8 cellular contexts compared by ENCODE assay signal in the genomic region with DNA sequence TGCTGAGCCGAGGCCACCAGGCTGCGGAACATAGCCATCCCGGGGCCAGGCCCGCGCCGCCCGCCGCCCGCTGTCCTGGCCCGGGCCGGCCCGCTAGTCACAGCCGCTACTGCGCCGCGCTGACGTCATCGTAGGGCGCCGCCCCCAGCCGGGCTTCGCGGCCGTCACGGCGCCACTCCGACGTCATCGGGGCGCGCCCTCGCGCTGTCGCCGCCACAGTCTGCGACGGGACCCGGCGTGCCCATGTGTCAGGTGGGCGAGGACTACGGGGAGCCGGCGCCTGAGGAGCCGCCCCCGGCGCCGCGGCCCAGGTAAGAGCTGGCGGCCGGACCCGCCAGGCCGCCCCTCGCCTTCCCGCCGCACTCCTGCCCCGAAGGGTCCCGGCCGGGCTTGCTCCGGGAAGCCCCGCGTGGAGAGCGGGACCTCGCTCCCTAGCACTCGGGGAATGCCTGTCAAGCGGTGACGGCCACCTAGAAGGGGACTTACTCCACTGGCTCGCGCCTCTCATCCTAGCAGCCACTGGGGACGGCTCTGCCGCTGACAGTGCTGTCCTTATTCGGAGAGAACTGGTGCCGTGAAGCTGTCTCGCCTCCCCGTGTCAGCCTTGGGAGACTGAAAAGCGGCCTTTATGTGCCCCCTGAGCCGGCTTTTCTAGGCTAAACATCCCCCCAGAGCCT. TPM values are rescaled to one million over a fixed set of nuclear protein-coding genes. Genes with fewer than 3 reads are reported as not detected.
A peak's percentile ranks its signal among the peaks of the same experiment; 100 is the strongest.
DNase-seq lines count a peak whose midpoint lies in the region; ATAC-seq and TF ChIP-seq lines count a peak whose summit lies in the region.

A gene (plus strand): TSS at position 216 of the 677 bp plus-strand sequence. CDS start 28 bp downstream, at position 244.
A gene with protein sequence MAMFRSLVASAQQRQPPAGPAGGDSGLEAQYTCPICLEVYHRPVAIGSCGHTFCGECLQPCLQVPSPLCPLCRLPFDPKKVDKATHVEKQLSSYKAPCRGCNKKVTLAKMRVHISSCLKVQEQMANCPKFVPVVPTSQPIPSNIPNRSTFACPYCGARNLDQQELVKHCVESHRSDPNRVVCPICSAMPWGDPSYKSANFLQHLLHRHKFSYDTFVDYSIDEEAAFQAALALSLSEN (minus strand): TSS at position 121 of the 677 bp plus-strand sequence. CDS start 83 bp downstream, at position 38.

- peak within 1 kb of the TSS; percentile 91 for H3K27ac Mint-ChIP-seq in activated CD4-positive, alpha-beta memory T cell treated with anti-CD3 and anti-CD28 coated beads for 36 hours

- TF ChIP-seq POLR2A in GM18951 (IDR thresholded peaks at IDR 0.05; ENCODE audit: extremely low read depth, insufficient read depth, insufficient read length) = peak; percentile 81
- peak; percentile 84 for TF ChIP-seq POLR2A in right lobe of liver (IDR thresholded peaks at IDR 0.05)

- H3K9me3 ChIP-seq in right lobe of liver = no peaks in the 10 kb centered on the region

- in situ Hi-C loops in GM18951 (cut with MboI; ENCODE audit: low sequenced_read_pairs, unreplicated experiment) = no loop called here

- H3K4me1 ChIP-seq in right lobe of liver = peaks cover 0 to 17% (median 6%) of the 10 kb centered on the region in 4 donors

- peaks cover 8% of the 10 kb centered on the region for H3K36me3 Mint-ChIP-seq in activated CD4-positive, alpha-beta memory T cell treated with anti-CD3 and anti-CD28 coated beads for 36 hours

- no peaks in the 10 kb centered on the region for H3K36me3 ChIP-seq in right lobe of liver

- POLR2A ChIA-PET in activated CD4-positive, alpha-beta memory T cell treated with anti-CD3 and anti-CD28 coated beads for 36 hours (lab: Charles Lee) = interaction anchor here (1.1 to 4.1 kb wide), 4 partner anchors 11 to 150 kb away, joined by 3 to 16 read pairs (median 4); a partner anchor contains a TSS

- peaks cover 47% of the 10 kb centered on the region for H3K4me1 Mint-ChIP-seq in activated CD4-positive, alpha-beta memory T cell treated with anti-CD3 and anti-CD28 coated beads for 36 hours (ENCODE audit: low read depth)

- H3K4me3 Mint-ChIP-seq in activated CD4-positive, alpha-beta memory T cell treated with anti-CD3 and anti-CD28 coated beads for 36 hours = peak within 1 kb of the TSS; percentile 82

- 0% methylated on average over 4 of the region's 76 CpGs for whole genome bisulfite sequencing in right lobe of liver (ENCODE audit: insufficient coverage, low coverage, low lambda C conversion rate, missing lambda C conversion rate)

- peak; percentile 79 for DNase-seq in AG10803 (ENCODE audit: low read depth)
- peak; percentile 51 for DNase-seq in NCI-H774 (lab: John Stamatoyannopoulos, UW)
- DNase-seq in activated CD4-positive, alpha-beta memory T cell treated with anti-CD3 and anti-CD28 coated beads for 36 hours = peak; percentile 94
- peak; percentile 78 to 95 (median 90) for DNase-seq in dorsolateral prefrontal cortex
- DNase-seq in right lobe of liver = peak; percentile 94 to 96 (median 94)
- DNase-seq in stimulated activated CD4-positive, alpha-beta T cell treated with anti-CD3 and anti-CD28 coated beads, Interleukin-4, amount 100 ng/mL, for 24 hours = peak; percentile 92

- peak; percentile 68 for ATAC-seq in HG03280 (IDR thresholded peaks at IDR 0.05; ENCODE audit: unreplicated experiment)
- peak; percentile 76 to 85 (median 81) for ATAC-seq in right lobe of liver

- H3K27me3 ChIP-seq in dorsolateral prefrontal cortex = no peaks in the 10 kb centered on the region
- no peaks in the 10 kb centered on the region for H3K27me3 ChIP-seq in right lobe of liver

- TF ChIP-seq CTCF in AG10803 (conservative IDR thresholded peaks at IDR 0.05; ENCODE audit: low read length) (no peak), dorsolateral prefrontal cortex (IDR thresholded peaks at IDR 0.05 in 54 of 56, conservative IDR thresholded peaks at IDR 0.05 in 2 of 56; ENCODE audit: low read depth in 1 of 56, partially characterized antibody in 56 of 56) (peak in 17 of 56 donors; percentile 1 to 47 (median 23)), right lobe of liver (IDR thresholded peaks at IDR 0.05) (no peak)

- H3K27ac ChIP-seq in dorsolateral prefrontal cortex (peak within 1 kb of the TSS in 55 of 59 donors; percentile 8 to 94 (median 80)), right lobe of liver (peak within 1 kb of the TSS; percentile 53 to 82 (median 75))

- no peaks in the 10 kb centered on the region for H3K27me3 Mint-ChIP-seq in activated CD4-positive, alpha-beta memory T cell treated with anti-CD3 and anti-CD28 coated beads for 36 hours

- intact Hi-C loops in activated CD4-positive, alpha-beta memory T cell treated with anti-CD3 and anti-CD28 coated beads for 36 hours (cut with micrococcal nuclease) = loop anchor here (1.0 to 5.0 kb wide), 4 partner anchors 76 to 151 kb away; a partner anchor contains a TSS
- intact Hi-C loops in dorsolateral prefrontal cortex (cut with DNase I) = loop anchor here (2.0 to 5.0 kb wide), 3 partner anchors 44 to 136 kb away; a partner anchor contains a TSS
- intact Hi-C loops in right lobe of liver (cut with DNase I) = no loop called here

- CTCF ChIA-PET in activated CD4-positive, alpha-beta memory T cell treated with anti-CD3 and anti-CD28 coated beads for 36 hours (lab: Charles Lee) = interaction anchor here (3.9 kb wide), 1 partner anchor 30 kb away, joined by 24 read pairs; no protein-coding TSS in a partner anchor

- H3K4me3 ChIP-seq in AG10803 (ENCODE audit: low read length) = peak within 1 kb of the TSS; percentile 96
- peak within 1 kb of the TSS; percentile 63 to 100 (median 98) for H3K4me3 ChIP-seq in dorsolateral prefrontal cortex
- H3K4me3 ChIP-seq in right lobe of liver = peak within 1 kb of the TSS; percentile 100

- no peaks in the 10 kb centered on the region for H3K9me3 Mint-ChIP-seq in activated CD4-positive, alpha-beta memory T cell treated with anti-CD3 and anti-CD28 coated beads for 36 hours

RNA-seq across cellular contexts. Expression of the first gene that starts in this region (rescaled TPM):
- total RNA-seq in activated CD4-positive, alpha-beta memory T cell treated with anti-CD3 and anti-CD28 coated beads for 36 hours = 10 to 100 TPM; 38.0 to 41.6 TPM
- 10 to 100 TPM; 14.1 to 40.3 (median 24.0) TPM for total RNA-seq in dorsolateral prefrontal cortex
- 1 to 10 TPM; 5.0 to 9.5 (median 8.2) TPM for total RNA-seq in right lobe of liver

RNA-seq across cellular contexts. Expression of the second gene that starts in this region (rescaled TPM):
- total RNA-seq in activated CD4-positive, alpha-beta memory T cell treated with anti-CD3 and anti-CD28 coated beads for 36 hours = 10 to 100 TPM; 46.4 to 55.6 TPM
- 10 to 100 TPM; 15.1 to 52.4 (median 24.8) TPM for total RNA-seq in dorsolateral prefrontal cortex
- total RNA-seq in right lobe of liver = 10 to 100 TPM in 2 of 6 experiments, 1 to 10 TPM in 4; 8.1 to 12.8 (median 10.0) TPM

Comparison
In these comparisons a context has a peak if more than half of its experiments do, and no peak if none do; other contexts are left out.
1. Peak in every context shown above with its lines: DNase-seq, ATAC-seq, H3K4me3 ChIP-seq and H3K27ac ChIP-seq.
2. intact Hi-C loops: an anchor here in activated CD4-positive, alpha-beta memory T cell treated with anti-CD3 and anti-CD28 coated beads for 36 hours (1.0 to 5.0 kb wide) and dorsolateral prefrontal cortex (2.0 to 5.0 kb wide); none called in right lobe of liver.